Comparison of ENCODE assay signal across 8 cellular contexts in the genomic region with DNA sequence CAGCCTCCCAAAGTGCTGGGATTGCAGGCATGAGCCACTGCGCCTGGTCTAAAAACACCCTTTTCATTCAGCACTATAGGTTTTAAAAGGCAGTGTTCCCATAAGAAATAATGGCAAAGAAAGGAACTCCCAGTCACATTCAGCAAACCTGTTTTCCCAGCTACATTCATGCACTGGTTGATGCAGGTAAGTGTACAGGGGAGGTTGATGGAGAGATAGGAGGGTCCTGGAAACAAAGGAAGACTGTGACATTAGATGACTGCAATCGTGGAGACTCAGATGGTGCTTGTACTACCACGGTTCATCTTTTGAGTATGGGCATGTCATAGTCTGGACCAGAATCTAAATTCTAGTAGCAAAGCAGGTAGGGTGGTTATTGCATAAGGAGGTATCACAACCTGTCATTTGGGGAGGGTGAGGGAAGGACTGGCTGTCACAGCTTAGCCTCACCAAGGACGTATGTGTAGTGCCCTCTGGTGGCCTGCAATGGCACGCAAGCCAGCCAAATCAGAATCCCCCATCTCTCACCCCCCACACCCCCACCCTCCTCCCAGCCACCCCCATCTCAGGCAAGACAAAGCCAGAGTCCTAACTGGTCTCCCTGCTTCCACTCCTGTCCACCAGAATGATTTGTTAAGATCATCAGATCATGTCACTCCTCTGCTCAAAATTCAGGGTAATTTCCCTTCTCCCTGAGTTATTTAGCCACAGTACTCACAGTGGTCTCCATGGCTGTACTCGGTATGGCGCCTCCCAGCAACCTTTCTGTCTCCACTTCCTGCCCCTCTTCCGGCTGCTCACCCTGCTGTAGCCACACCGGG. TPM values are rescaled to one million over a fixed set of nuclear protein-coding genes. Genes with fewer than 3 reads are reported as not detected.
A peak's percentile ranks its signal among the peaks of the same experiment; 100 is the strongest.
DNase-seq lines count a peak whose midpoint lies in the region; ATAC-seq, FAIRE-seq and TF ChIP-seq lines count a peak whose summit lies in the region.

No MANE protein-coding gene starts in this region.

- TF ChIP-seq CTCF in progenitor cell of endocrine pancreas (IDR thresholded peaks at IDR 0.05; ENCODE audit: unreplicated experiment), result peak; percentile 72

- DNase-seq in NCI-H1105 treated with DMSO at 0.1 percent for 48 hours (lab: John Stamatoyannopoulos, UW), result peak; percentile 42
- DNase-seq in NCI-H1105 (lab: John Stamatoyannopoulos, UW), result no peak
- peak; percentile 54 for DNase-seq in RKO (ENCODE audit: low spot score)
- DNase-seq in activated T-helper 2 cell treated with anti-CD3 and anti-CD28 coated beads, Interferon-gamma antibody, Interleukin-2, Interleukin-4, amounts not matched to agents 10 μg/mL and 5 μg/mL and 100 μg/mL, durations not matched to agents 14 hours and 24 hours and 36 hours (ENCODE audit: low spot score), result peak; percentile 67
- peak; percentile 29 to 60 for DNase-seq in frontal cortex (ENCODE audit: low spot score in 2 of 2)
- peak; percentile 54 for DNase-seq in progenitor cell of endocrine pancreas (ENCODE audit: low spot score, unreplicated experiment)

- no peaks in the 10 kb centered on the region for H3K9me3 Mint-ChIP-seq in activated T-helper 2 cell treated with anti-CD3 and anti-CD28 coated beads, Interferon-gamma antibody, Interleukin-2, Interleukin-4, amounts not matched to agents 10 μg/mL and 5 μg/mL and 100 μg/mL, durations not matched to agents 14 hours and 24 hours and 36 hours
- H3K9me3 Mint-ChIP-seq in progenitor cell of endocrine pancreas (ENCODE audit: low read depth), result no peaks in the 10 kb centered on the region

- H3K27ac Mint-ChIP-seq in activated T-helper 2 cell treated with anti-CD3 and anti-CD28 coated beads, Interferon-gamma antibody, Interleukin-2, Interleukin-4, amounts not matched to agents 10 μg/mL and 5 μg/mL and 100 μg/mL, durations not matched to agents 14 hours and 24 hours and 36 hours, result peak overlapping the region; percentile 71
- H3K27ac Mint-ChIP-seq in progenitor cell of endocrine pancreas, result peak overlapping the region; percentile 51

- FAIRE-seq in frontal cortex (lab: Jason Lieb, UNC), result no peak

- H3K27me3 Mint-ChIP-seq in activated T-helper 2 cell treated with anti-CD3 and anti-CD28 coated beads, Interferon-gamma antibody, Interleukin-2, Interleukin-4, amounts not matched to agents 10 μg/mL and 5 μg/mL and 100 μg/mL, durations not matched to agents 14 hours and 24 hours and 36 hours (ENCODE audit: low read depth), result no peaks in the 10 kb centered on the region
- H3K27me3 Mint-ChIP-seq in progenitor cell of endocrine pancreas, result no peaks in the 10 kb centered on the region

- H3K36me3 Mint-ChIP-seq in activated T-helper 2 cell treated with anti-CD3 and anti-CD28 coated beads, Interferon-gamma antibody, Interleukin-2, Interleukin-4, amounts not matched to agents 10 μg/mL and 5 μg/mL and 100 μg/mL, durations not matched to agents 14 hours and 24 hours and 36 hours (ENCODE audit: low read depth), result no peaks in the 10 kb centered on the region
- peaks cover 3% of the 10 kb centered on the region for H3K36me3 Mint-ChIP-seq in progenitor cell of endocrine pancreas (ENCODE audit: insufficient read depth)

- H3K4me1 Mint-ChIP-seq in activated T-helper 2 cell treated with anti-CD3 and anti-CD28 coated beads, Interferon-gamma antibody, Interleukin-2, Interleukin-4, amounts not matched to agents 10 μg/mL and 5 μg/mL and 100 μg/mL, durations not matched to agents 14 hours and 24 hours and 36 hours (ENCODE audit: low read depth), result peaks cover 16% of the 10 kb centered on the region
- H3K4me1 Mint-ChIP-seq in progenitor cell of endocrine pancreas (ENCODE audit: low read depth), result peaks cover 2% of the 10 kb centered on the region

- ATAC-seq in HG03196 (IDR thresholded peaks at IDR 0.05; ENCODE audit: unreplicated experiment), result peak; percentile 48
- ATAC-seq in HG03457 (IDR thresholded peaks at IDR 0.05; ENCODE audit: unreplicated experiment), result no peak

- intact Hi-C loops in activated T-helper 2 cell treated with anti-CD3 and anti-CD28 coated beads, Interferon-gamma antibody, Interleukin-2, Interleukin-4, amounts not matched to agents 10 μg/mL and 5 μg/mL and 100 μg/mL, durations not matched to agents 14 hours and 24 hours and 36 hours (cut with micrococcal nuclease), result loop anchor here (1.0 to 2.0 kb wide), 2 partner anchors 51 to 116 kb away; no protein-coding TSS in a partner anchor

- no peak overlapping the region for H3K4me3 Mint-ChIP-seq in activated T-helper 2 cell treated with anti-CD3 and anti-CD28 coated beads, Interferon-gamma antibody, Interleukin-2, Interleukin-4, amounts not matched to agents 10 μg/mL and 5 μg/mL and 100 μg/mL, durations not matched to agents 14 hours and 24 hours and 36 hours (ENCODE audit: low read depth)
- no peak overlapping the region for H3K4me3 Mint-ChIP-seq in progenitor cell of endocrine pancreas (ENCODE audit: low read depth)

RNA-seq across cellular contexts. Expression of gene UBL7, which starts 28.8 kb away (rescaled TPM):
- 55.3 and 59.1 TPM in 2 replicates for total RNA-seq in activated T-helper 2 cell treated with anti-CD3 and anti-CD28 coated beads, Interferon-gamma antibody, Interleukin-2, Interleukin-4, amounts not matched to agents 10 μg/mL and 5 μg/mL and 100 μg/mL, durations not matched to agents 14 hours and 24 hours and 36 hours
- total RNA-seq in frontal cortex (28.9 TPM), progenitor cell of endocrine pancreas (45.9 and 53.7 TPM in 2 replicates)

RNA-seq across cellular contexts. Expression of gene ARID3B, which starts 51.3 kb away (rescaled TPM):
- total RNA-seq in activated T-helper 2 cell treated with anti-CD3 and anti-CD28 coated beads, Interferon-gamma antibody, Interleukin-2, Interleukin-4, amounts not matched to agents 10 μg/mL and 5 μg/mL and 100 μg/mL, durations not matched to agents 14 hours and 24 hours and 36 hours, result 35.6 and 41.2 TPM in 2 replicates
- total RNA-seq in frontal cortex (3.7 TPM), progenitor cell of endocrine pancreas (77.2 and 81.9 TPM in 2 replicates)

RNA-seq across cellular contexts. Expression of gene SEMA7A, which starts 56.0 kb away (rescaled TPM):
- total RNA-seq in activated T-helper 2 cell treated with anti-CD3 and anti-CD28 coated beads, Interferon-gamma antibody, Interleukin-2, Interleukin-4, amounts not matched to agents 10 μg/mL and 5 μg/mL and 100 μg/mL, durations not matched to agents 14 hours and 24 hours and 36 hours, result 45.9 and 50.3 TPM in 2 replicates
- total RNA-seq in frontal cortex (21.6 TPM), progenitor cell of endocrine pancreas (1.9 and 2.6 TPM in 2 replicates)
